In the genomic region with DNA sequence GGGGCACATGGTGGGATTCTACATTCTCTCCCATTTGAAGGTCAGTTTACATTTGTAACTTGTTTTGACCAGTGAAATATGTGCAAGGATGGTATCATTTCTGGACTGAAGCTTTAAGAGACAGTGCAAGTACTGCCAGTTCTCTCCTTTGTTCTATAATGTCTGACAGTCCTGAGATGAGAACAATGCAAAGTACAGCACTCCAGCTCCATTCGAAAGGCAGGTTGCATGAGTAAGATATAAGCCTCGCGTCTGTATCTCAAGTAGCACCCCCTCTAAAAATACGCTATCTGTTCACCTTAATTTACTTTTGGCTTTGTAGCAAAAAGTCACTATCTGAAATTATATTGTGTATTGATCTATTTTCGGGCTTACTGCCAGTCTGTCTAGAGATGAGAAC, we compare ENCODE assay signal across 26 cellular contexts.
"Had no signal": no experiment of that assay in that cellular context is flagged by ENCODE, and none has a peak within 500 bp of the region (broad histone marks: within the 10 kb centered on the region; RNA-seq: fewer than 3 reads in every experiment).

No MANE protein-coding gene starts in this region.

- ATAC-seq: esophagus mucosa; heart left ventricle; natural killer cell; stimulated activated effector memory CD8-positive, alpha-beta T cell treated with anti-CD3 and anti-CD28 coated beads, Interleukin-12 subunit alpha, Interleukin-12 subunit beta, amount 100 ng/mL, for 72 hours had no signal

- H3K27ac Mint-ChIP-seq: endodermal cell; memory B cell; natural killer cell; progenitor cell of endocrine pancreas; stimulated activated effector memory CD8-positive, alpha-beta T cell treated with anti-CD3 and anti-CD28 coated beads, Interleukin-12 subunit alpha, Interleukin-12 subunit beta, amount 100 ng/mL, for 72 hours had no signal

- H3K4me2 ChIP-seq: hepatocyte had no signal

- H3K79me2 ChIP-seq: hepatocyte had no signal

- H3K27ac ChIP-seq: epithelial cell of prostate, foreskin keratinocyte, gastroesophageal sphincter, heart left ventricle, hepatocyte, neutrophil, pancreas, right lobe of liver, thyroid gland, vagina had no signal

- H3K27me3 Mint-ChIP-seq: memory B cell, progenitor cell of endocrine pancreas had no signal

- H3K4me1 Mint-ChIP-seq: memory B cell, neural crest cell had no signal

- H3K27me3 ChIP-seq: foreskin keratinocyte, gastroesophageal sphincter, hepatocyte, pancreas, right lobe of liver, thyroid gland, vagina had no signal

- H3K9me3 ChIP-seq: neutrophil, pancreas, right lobe of liver, thyroid gland, vagina had no signal

- H3K4me3 Mint-ChIP-seq: memory B cell, neural crest cell had no signal

- H3K36me3 Mint-ChIP-seq: memory B cell had no signal

- H3K36me3 ChIP-seq: gastroesophageal sphincter, heart left ventricle, neutrophil, pancreas, right lobe of liver, stomach, thyroid gland, vagina had no signal

- DNase-seq: effector CD8-positive, alpha-beta T cell; endodermal cell; foreskin keratinocyte; heart left ventricle; kidney; natural killer cell; pancreas; right lobe of liver; small intestine; stimulated activated CD4-positive, alpha-beta T cell treated with anti-CD3 and anti-CD28 coated beads, Interleukin-15, amount 100 ng/mL, for 24 hours; stimulated activated CD4-positive, alpha-beta T cell treated with anti-CD3 and anti-CD28 coated beads, Interleukin-4, amount 100 ng/mL, for 24 hours; stimulated activated naive CD4-positive, alpha-beta T cell treated with Interleukin-2 at 50 U/mL for 16 hours; stomach; thyroid gland; trophoblast cell had no signal

- H2AFZ ChIP-seq: hepatocyte had no signal

- H3K4me1 ChIP-seq: right lobe of liver had no signal

- H3K4me3 ChIP-seq: gastroesophageal sphincter, hepatocyte, lung, thyroid gland had no signal
